In the genomic region with DNA sequence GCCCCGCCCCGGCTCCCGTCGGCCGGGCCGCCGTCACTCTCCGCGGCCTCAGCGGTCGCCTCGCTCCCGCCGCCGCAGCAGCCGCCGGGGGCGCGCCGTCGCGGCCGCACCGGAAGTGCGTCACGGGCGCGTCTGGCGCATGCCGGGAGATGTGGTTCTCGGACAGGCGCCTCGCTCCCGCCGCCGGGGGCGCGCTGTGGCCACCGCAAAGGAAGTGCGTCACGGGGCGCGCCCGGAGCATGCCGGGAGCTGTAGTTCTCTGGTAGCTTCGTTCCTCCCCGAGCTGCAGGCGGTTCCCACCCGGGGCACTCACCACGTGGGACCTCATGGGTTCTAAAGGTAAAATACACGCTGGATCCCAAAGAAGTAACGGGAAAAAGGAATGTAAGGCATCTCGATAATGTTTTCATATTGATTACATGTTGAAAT, we compare ENCODE assay signal across 1 cellular context.
A peak's percentile ranks its signal among the peaks of the same experiment; 100 is the strongest.
TF ChIP-seq lines count a peak whose summit lies in the region.

UBAC1 (minus strand) TSS at position 97 of the 429 bp plus-strand sequence. CDS start 211 bp downstream, outside the sequence.

TF ChIP-seq in HepG2, 621 proteins besides CTCF, POLR2A, EP300 and RAD21 (continued from another document and continues in another):
- TF ChIP-seq, protein P1, sequence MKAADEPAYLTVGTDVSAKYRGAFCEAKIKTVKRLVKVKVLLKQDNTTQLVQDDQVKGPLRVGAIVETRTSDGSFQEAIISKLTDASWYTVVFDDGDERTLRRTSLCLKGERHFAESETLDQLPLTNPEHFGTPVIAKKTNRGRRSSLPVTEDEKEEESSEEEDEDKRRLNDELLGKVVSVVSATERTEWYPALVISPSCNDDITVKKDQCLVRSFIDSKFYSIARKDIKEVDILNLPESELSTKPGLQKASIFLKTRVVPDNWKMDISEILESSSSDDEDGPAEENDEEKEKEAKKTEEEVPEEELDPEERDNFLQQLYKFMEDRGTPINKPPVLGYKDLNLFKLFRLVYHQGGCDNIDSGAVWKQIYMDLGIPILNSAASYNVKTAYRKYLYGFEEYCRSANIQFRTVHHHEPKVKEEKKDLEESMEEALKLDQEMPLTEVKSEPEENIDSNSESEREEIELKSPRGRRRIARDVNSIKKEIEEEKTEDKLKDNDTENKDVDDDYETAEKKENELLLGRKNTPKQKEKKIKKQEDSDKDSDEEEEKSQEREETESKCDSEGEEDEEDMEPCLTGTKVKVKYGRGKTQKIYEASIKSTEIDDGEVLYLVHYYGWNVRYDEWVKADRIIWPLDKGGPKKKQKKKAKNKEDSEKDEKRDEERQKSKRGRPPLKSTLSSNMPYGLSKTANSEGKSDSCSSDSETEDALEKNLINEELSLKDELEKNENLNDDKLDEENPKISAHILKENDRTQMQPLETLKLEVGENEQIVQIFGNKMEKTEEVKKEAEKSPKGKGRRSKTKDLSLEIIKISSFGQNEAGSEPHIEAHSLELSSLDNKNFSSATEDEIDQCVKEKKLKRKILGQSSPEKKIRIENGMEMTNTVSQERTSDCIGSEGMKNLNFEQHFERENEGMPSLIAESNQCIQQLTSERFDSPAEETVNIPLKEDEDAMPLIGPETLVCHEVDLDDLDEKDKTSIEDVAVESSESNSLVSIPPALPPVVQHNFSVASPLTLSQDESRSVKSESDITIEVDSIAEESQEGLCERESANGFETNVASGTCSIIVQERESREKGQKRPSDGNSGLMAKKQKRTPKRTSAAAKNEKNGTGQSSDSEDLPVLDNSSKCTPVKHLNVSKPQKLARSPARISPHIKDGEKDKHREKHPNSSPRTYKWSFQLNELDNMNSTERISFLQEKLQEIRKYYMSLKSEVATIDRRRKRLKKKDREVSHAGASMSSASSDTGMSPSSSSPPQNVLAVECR (CRISPR knock-in tag; IDR thresholded peaks at IDR 0.05; ENCODE audit: borderline replicate concordance): peak; percentile 21; the same call in 1 of the 2 replicates
- TF ChIP-seq HMGXB4 (CRISPR knock-in tag; IDR thresholded peaks at IDR 0.05; ENCODE audit: borderline replicate concordance in 1 of 2, low read depth in 1 of 2) (no peak), SRSF1 (optimal IDR thresholded peaks at IDR 0.05; ENCODE audit: low read depth, low read length) (no peak), ISL2 (CRISPR knock-in tag; IDR thresholded peaks at IDR 0.05) (peak; percentile 43; the same call in 1 of the 2 replicates), GMEB1 (CRISPR knock-in tag; IDR thresholded peaks at IDR 0.05; ENCODE audit: borderline replicate concordance) (peak; percentile 89), MBD4 (IDR thresholded peaks at IDR 0.05; ENCODE audit: borderline replicate concordance, low read length) (no peak), ATF1 (CRISPR knock-in tag; IDR thresholded peaks at IDR 0.05) (peak; percentile 93), TBX3 (IDR thresholded peaks at IDR 0.05; ENCODE audit: borderline replicate concordance) (no peak), ZNF468 (CRISPR knock-in tag; IDR thresholded peaks at IDR 0.05) (no peak), RBM22 (optimal IDR thresholded peaks at IDR 0.05; ENCODE audit: low read length) (no peak), ZNF674 (CRISPR knock-in tag; IDR thresholded peaks at IDR 0.05; ENCODE audit: low read depth) (no peak), ZNF34 (CRISPR knock-in tag; IDR thresholded peaks at IDR 0.05; ENCODE audit: borderline replicate concordance) (no peak), ZNF180 (CRISPR knock-in tag; IDR thresholded peaks at IDR 0.05; ENCODE audit: borderline replicate concordance, low read depth) (no peak), ZNF484 (CRISPR knock-in tag; IDR thresholded peaks at IDR 0.05; ENCODE audit: borderline replicate concordance, low read depth) (no peak), BRD4 (CRISPR knock-in tag; IDR thresholded peaks at IDR 0.05) (no peak), KMT2B (CRISPR knock-in tag; IDR thresholded peaks at IDR 0.05) (no peak), THAP8 (CRISPR knock-in tag; IDR thresholded peaks at IDR 0.05; ENCODE audit: borderline replicate concordance) (no peak), MAZ (IDR thresholded peaks at IDR 0.05; ENCODE audit: borderline replicate concordance, low read depth, low read length) (peak; percentile 49; the same call in 1 of the 2 replicates), MAZ (CRISPR knock-in tag; IDR thresholded peaks at IDR 0.05; ENCODE audit: low read depth) (no peak; the same call in 1 of the 2 replicates), TEAD3 (CRISPR knock-in tag; optimal IDR thresholded peaks at IDR 0.05; ENCODE audit: borderline replicate concordance) (peak; percentile 17), CEBPG (CRISPR knock-in tag; IDR thresholded peaks at IDR 0.05) (0 out of 2 replicates have a peak, but pooled peaks have one; percentile 3), ZNF562 (CRISPR knock-in tag; IDR thresholded peaks at IDR 0.05; ENCODE audit: borderline replicate concordance) (no peak), YEATS4 (CRISPR knock-in tag; IDR thresholded peaks at IDR 0.05; ENCODE audit: borderline replicate concordance) (peak; percentile 48; the same call in 1 of the 2 replicates), ISX (CRISPR knock-in tag; conservative IDR thresholded peaks at IDR 0.05) (no peak), ZNF530 (CRISPR knock-in tag; IDR thresholded peaks at IDR 0.05; ENCODE audit: low read depth) (no peak), HES4 (CRISPR knock-in tag; IDR thresholded peaks at IDR 0.05; ENCODE audit: borderline replicate concordance) (no peak), SUZ12 (IDR thresholded peaks at IDR 0.05; ENCODE audit: low read depth, low read length) (peak; percentile 85), SPEN (CRISPR knock-in tag; IDR thresholded peaks at IDR 0.05; ENCODE audit: low read depth) (no peak), TSC22D2 (CRISPR knock-in tag; IDR thresholded peaks at IDR 0.05; ENCODE audit: borderline replicate concordance) (no peak), ZNF550 (CRISPR knock-in tag; IDR thresholded peaks at IDR 0.05; ENCODE audit: borderline replicate concordance) (no peak), ZNF224 (CRISPR knock-in tag; IDR thresholded peaks at IDR 0.05) (no peak), ZNF879 (CRISPR knock-in tag; IDR thresholded peaks at IDR 0.05) (no peak), ZFX (CRISPR knock-in tag; IDR thresholded peaks at IDR 0.05; ENCODE audit: low read depth) (no peak), KLF9 (CRISPR knock-in tag; IDR thresholded peaks at IDR 0.05; ENCODE audit: low read depth) (peak; percentile 51; the same call in 1 of the 2 replicates), ZNF44 (CRISPR knock-in tag; IDR thresholded peaks at IDR 0.05) (no peak), ZBTB25 (CRISPR knock-in tag; IDR thresholded peaks at IDR 0.05) (peak; percentile 70; the same call in 1 of the 2 replicates), ZNF143 (CRISPR knock-in tag; IDR thresholded peaks at IDR 0.05) (peak; percentile 94), THAP7 (CRISPR knock-in tag; IDR thresholded peaks at IDR 0.05) (no peak), ZNF510 (CRISPR knock-in tag; IDR thresholded peaks at IDR 0.05; ENCODE audit: low read depth) (no peak), ZBTB33 (CRISPR knock-in tag; IDR thresholded peaks at IDR 0.05) (no peak), FOSL2 (CRISPR knock-in tag; IDR thresholded peaks at IDR 0.05) (0 out of 2 replicates have a peak, but pooled peaks have one; percentile 3), SRF (IDR thresholded peaks at IDR 0.05; ENCODE audit: low read depth, low read length) (peak; percentile 49; the same call in 1 of the 2 replicates), CREB1 (IDR thresholded peaks at IDR 0.05) (peak; percentile 97), CREB1 (CRISPR knock-in tag; IDR thresholded peaks at IDR 0.05) (peak; percentile 96), NRL (CRISPR knock-in tag; IDR thresholded peaks at IDR 0.05; ENCODE audit: borderline replicate concordance) (no peak), MYPOP (CRISPR knock-in tag; IDR thresholded peaks at IDR 0.05) (no peak), ZNF501 (CRISPR knock-in tag; IDR thresholded peaks at IDR 0.05) (no peak), FOXM1 (CRISPR knock-in tag; IDR thresholded peaks at IDR 0.05) (no peak), IRF2 (CRISPR knock-in tag; IDR thresholded peaks at IDR 0.05) (peak; percentile 83; the same call in 1 of the 2 replicates), RARG (CRISPR knock-in tag; IDR thresholded peaks at IDR 0.05; ENCODE audit: low read depth) (no peak), RAD51 (IDR thresholded peaks at IDR 0.05; ENCODE audit: borderline replicate concordance) (no peak), ZNF232 (CRISPR knock-in tag; IDR thresholded peaks at IDR 0.05; ENCODE audit: borderline replicate concordance) (0 out of 2 replicates have a peak, but pooled peaks have one; percentile 6)
- TF ChIP-seq, protein P2, sequence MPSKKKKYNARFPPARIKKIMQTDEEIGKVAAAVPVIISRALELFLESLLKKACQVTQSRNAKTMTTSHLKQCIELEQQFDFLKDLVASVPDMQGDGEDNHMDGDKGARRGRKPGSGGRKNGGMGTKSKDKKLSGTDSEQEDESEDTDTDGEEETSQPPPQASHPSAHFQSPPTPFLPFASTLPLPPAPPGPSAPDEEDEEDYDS (CRISPR knock-in tag; IDR thresholded peaks at IDR 0.05): no peak
- TF ChIP-seq, protein P3, sequence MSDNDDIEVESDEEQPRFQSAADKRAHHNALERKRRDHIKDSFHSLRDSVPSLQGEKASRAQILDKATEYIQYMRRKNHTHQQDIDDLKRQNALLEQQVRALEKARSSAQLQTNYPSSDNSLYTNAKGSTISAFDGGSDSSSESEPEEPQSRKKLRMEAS (IDR thresholded peaks at IDR 0.05): peak; percentile 70
